In the genomic region with DNA sequence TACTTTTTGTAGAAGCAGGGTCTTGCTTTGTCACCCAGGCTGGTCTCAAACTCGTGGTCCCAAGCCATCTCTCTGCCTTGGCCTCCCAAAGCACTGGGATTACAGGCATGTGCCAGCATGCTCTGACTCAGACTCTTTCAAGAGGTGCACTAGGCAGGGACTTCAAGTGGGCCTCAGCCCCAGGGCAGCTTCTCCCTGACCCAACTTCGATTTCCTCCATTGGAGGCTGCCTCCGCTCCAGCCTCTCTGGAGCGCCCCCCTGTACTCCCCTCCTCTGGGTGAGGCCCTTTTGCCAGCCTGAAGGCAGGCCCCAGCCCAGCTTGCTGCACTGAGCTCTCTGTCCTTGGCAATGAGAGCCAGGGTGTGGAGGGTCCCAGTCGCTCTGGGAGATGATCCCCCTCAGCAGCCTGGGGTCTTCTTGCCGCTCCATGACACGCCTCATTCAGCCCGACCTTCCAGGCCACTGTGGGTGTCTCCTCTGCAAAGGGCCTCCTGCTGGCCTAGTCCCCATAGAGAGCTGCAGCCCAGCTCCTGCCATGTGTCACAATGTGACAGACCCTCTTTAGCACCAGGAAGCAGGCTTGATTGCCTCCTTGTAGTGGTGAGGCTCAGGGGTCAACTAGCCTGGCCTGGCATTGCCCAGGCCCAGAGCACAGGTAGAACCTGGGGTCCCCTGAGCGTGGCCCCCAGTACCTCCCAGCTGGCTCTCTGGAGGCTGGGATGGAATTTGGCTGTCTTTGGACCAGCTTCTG, we compare ENCODE assay signal across 12 cellular contexts. TPM values are rescaled to one million over a fixed set of nuclear protein-coding genes. Genes with fewer than 3 reads are reported as not detected.
DNase-seq lines count a peak whose midpoint lies in the region; ATAC-seq, FAIRE-seq and TF ChIP-seq lines count a peak whose summit lies in the region.
"Had no signal": no experiment of that assay in that cellular context is flagged by ENCODE, and none has a peak within 500 bp of the region (broad histone marks: within the 10 kb centered on the region; RNA-seq: fewer than 3 reads in every experiment).

No MANE protein-coding gene starts in this region.

- 0 out of 2 replicates have a peak, but pooled peaks cover 2% of the 10 kb centered on the region for H3K36me3 ChIP-seq in IMR-90 (ENCODE audit: control insufficient read depth, insufficient read depth, low read length)
- no peaks in the 10 kb centered on the region for H3K36me3 ChIP-seq in H1 (ENCODE audit: control insufficient read depth in 2 of 4, insufficient read depth in 4 of 4, low read length in 3 of 4)
- H3K36me3 ChIP-seq: colonic mucosa had no signal

- intact Hi-C loops in IMR-90 (cut with micrococcal nuclease) = no loop called here

- H2BK20ac ChIP-seq in IMR-90 (ENCODE audit: low read depth, low read length) (no peak overlapping the region), H1 (ENCODE audit: low read length) (peak overlapping the region; percentile 75)

- 78% methylated on average over 3 of the region's 9 CpGs; no CpG with 5 or more reads in 1 of the 2 experiments for WGBS in IMR-90 (ENCODE audit: extremely low coverage in 2 of 2, insufficient read length in 1 of 2), 2 experiments
- 75% methylated on average over 9 of the region's 9 CpGs; no CpG with 5 or more reads in 1 of the 2 experiments for WGBS in H1 (ENCODE audit: extremely low coverage in 1 of 2, insufficient coverage in 1 of 2, insufficient read length in 1 of 2, insufficient replicate concordance in 2 of 2, low coverage in 1 of 2, low lambda C conversion rate in 2 of 2, missing lambda C conversion rate in 1 of 2), 2 experiments

- H3K4me1 ChIP-seq in IMR-90 (ENCODE audit: control insufficient read depth, insufficient read depth, low read length) (peaks cover 16% of the 10 kb centered on the region), H1 (replicated peaks in 1 of 4; ENCODE audit: control insufficient read depth in 3 of 4, insufficient read depth in 4 of 4, low read length in 3 of 4) (peaks cover 22 to 51% (median 42%) of the 10 kb centered on the region in 4 experiments)

- dilution Hi-C loops in IMR-90 (cut with HindIII; ENCODE audit: low sequenced_read_pairs, unreplicated experiment) = no loop called here

- no peak overlapping the region for H3K18ac ChIP-seq in IMR-90 (ENCODE audit: low read depth, low read length)
- H3K18ac ChIP-seq in H1 (ENCODE audit: extremely low read depth, low read length) = peak overlapping the region; percentile 93

- ATAC-seq in IMR-90 (ENCODE audit: low read depth) (0 out of 2 replicates have a peak, but pooled peaks have one; percentile 30), GM21390 (IDR thresholded peaks at IDR 0.05; ENCODE audit: unreplicated experiment) (no peak), HG03039 (IDR thresholded peaks at IDR 0.05; ENCODE audit: unreplicated experiment) (no peak), HG03139 (IDR thresholded peaks at IDR 0.05; ENCODE audit: unreplicated experiment) (no peak)

- H3K4me3 Mint-ChIP-seq in osteocyte (ENCODE audit: unreplicated experiment) = no peak overlapping the region
- H3K4me3 Mint-ChIP-seq: activated naive CD8-positive, alpha-beta T cell; B cell had no signal

- H3K9me1 ChIP-seq in IMR-90 (ENCODE audit: insufficient read depth, low read length) = peaks cover 29% of the 10 kb centered on the region

- in situ Hi-C loops in IMR-90 (cut with MboI; ENCODE audit: low sequenced_read_pairs) = no loop called here

- H4K8ac ChIP-seq in IMR-90 (ENCODE audit: low read depth in 2 of 2, low read length in 2 of 2) (no peak overlapping the region), H1 (ENCODE audit: extremely low read depth, insufficient read depth, low read length) (peak overlapping the region; percentile 46)

- H3K27ac ChIP-seq in IMR-90 (ENCODE audit: insufficient read depth, low read length) (no peak overlapping the region), H1 (ENCODE audit: low read depth, low read length) (peak overlapping the region; percentile 65)
- H3K27ac ChIP-seq: colonic mucosa had no signal

- H3K36me3 Mint-ChIP-seq in osteocyte (ENCODE audit: unreplicated experiment) = no peaks in the 10 kb centered on the region
- H3K36me3 Mint-ChIP-seq: activated naive CD8-positive, alpha-beta T cell had no signal

- H3K14ac ChIP-seq in IMR-90 (replicated peaks; ENCODE audit: low read depth, low read length) (no peak overlapping the region), H1 (ENCODE audit: insufficient read length) (no peak overlapping the region)

- no peak for TF ChIP-seq POLR2A in IMR-90 (IDR thresholded peaks at IDR 0.05; ENCODE audit: low read depth, low read length)
- no peak for TF ChIP-seq POLR2A in H1 (IDR thresholded peaks at IDR 0.05; ENCODE audit: control extremely low read depth in 1 of 2, low read depth in 2 of 2, low read length in 2 of 2)

- no peaks in the 10 kb centered on the region for H3K9me3 ChIP-seq in IMR-90 (ENCODE audit: control insufficient read depth, insufficient read depth, low read length)
- no peaks in the 10 kb centered on the region for H3K9me3 ChIP-seq in H1 (ENCODE audit: insufficient read depth in 2 of 2, low read depth in 1 of 2, low read length in 1 of 2)
- H3K9me3 ChIP-seq: colonic mucosa had no signal

- DNase-seq in Daoy (ENCODE audit: low read depth) (peak; percentile 26), IMR-90 (no peak), H1 (ENCODE audit: low read depth in 1 of 2, low spot score in 2 of 2) (no peak), osteocyte (ENCODE audit: extremely low spot score, unreplicated experiment) (no peak), NCI-H1105 (lab: John Stamatoyannopoulos, UW) (no peak)
- DNase-seq: colonic mucosa had no signal

- H2BK15ac ChIP-seq in IMR-90 (ENCODE audit: low read depth, low read length) = no peak overlapping the region
- H2BK15ac ChIP-seq in H1 (ENCODE audit: low read length) = peak overlapping the region; percentile 95; the same call in 1 of the 2 replicates

- TF ChIP-seq CTCF in IMR-90 (conservative IDR thresholded peaks at IDR 0.05; ENCODE audit: low read depth, low read length) (no peak), H1 (IDR thresholded peaks at IDR 0.05; ENCODE audit: control extremely low read depth in 1 of 3, insufficient read depth in 1 of 3, low read depth in 1 of 3, low read length in 3 of 3) (no peak), osteocyte (IDR thresholded peaks at IDR 0.05) (no peak)

- BruUV-seq in IMR-90 (replicated peaks; lab: Mats Ljungman, UMichigan) = no TSS peak

- H4K91ac ChIP-seq in IMR-90 (ENCODE audit: insufficient read depth, low read depth, low read length) = no peak overlapping the region
- H4K91ac ChIP-seq in H1 (replicated peaks; ENCODE audit: insufficient read length, low read length) = peak overlapping the region; percentile 61

- peaks cover 39% of the 10 kb centered on the region for H3K4me1 Mint-ChIP-seq in osteocyte (ENCODE audit: unreplicated experiment)

- TF ChIP-seq EP300 in H1 (IDR thresholded peaks at IDR 0.05; ENCODE audit: borderline replicate concordance in 1 of 2, low read depth in 2 of 2, low read length in 2 of 2) = no peak

- H4K5ac ChIP-seq in IMR-90 (ENCODE audit: low read depth, low read length) (no peak overlapping the region), H1 (ENCODE audit: insufficient read length, low read depth, low read length) (peak overlapping the region; percentile 70)

- H4K20me1 ChIP-seq in IMR-90 (ENCODE audit: insufficient read depth, low read length) = peaks cover 59% of the 10 kb centered on the region
- H4K20me1 ChIP-seq in H1 (replicated peaks in 1 of 2; ENCODE audit: control insufficient read depth in 1 of 2, insufficient read depth in 2 of 2, low read length in 2 of 2) = peaks cover 0 to 12% of the 10 kb centered on the region in 2 experiments

- H2BK12ac ChIP-seq in H1 (ENCODE audit: low read depth, low read length) = peak overlapping the region; percentile 97; the same call in 1 of the 2 replicates

- H3K4me3 ChIP-seq in IMR-90 (ENCODE audit: insufficient read depth, low read depth, low read length) = no peak overlapping the region
- H3K4me3 ChIP-seq in H1 (ENCODE audit: extremely low read depth in 1 of 4, insufficient read depth in 2 of 4, low read depth in 3 of 4, low read length in 4 of 4) = peak overlapping the region in 1 of 4 experiments; percentile 37; a peak in 2 of 8 replicates
- H3K4me3 ChIP-seq: colonic mucosa had no signal

- H3K56ac ChIP-seq in IMR-90 (ENCODE audit: extremely low read depth, insufficient read depth, low read length) (no peak overlapping the region), H1 (replicated peaks; ENCODE audit: insufficient read length, low read depth, low read length) (no peak overlapping the region)

- H2BK5ac ChIP-seq in IMR-90 (ENCODE audit: low read depth, low read length, poor library complexity, severe bottlenecking) = no peak overlapping the region
- peak overlapping the region; percentile 95 for H2BK5ac ChIP-seq in H1 (ENCODE audit: low read depth, low read length)

- H3K9ac ChIP-seq in IMR-90 (ENCODE audit: low read depth, low read length) (no peak overlapping the region), H1 (replicated peaks in 1 of 4; ENCODE audit: extremely low read depth in 1 of 4, low read depth in 3 of 4, low read length in 3 of 4) (peak overlapping the region in 3 of 4 experiments; percentile 16 to 38 (median 38); a peak in 4 of 7 replicates)

- H3K27me3 Mint-ChIP-seq in osteocyte (ENCODE audit: unreplicated experiment) = no peaks in the 10 kb centered on the region
- H3K27me3 Mint-ChIP-seq: activated naive CD8-positive, alpha-beta T cell; B cell had no signal

- peaks cover 20 to 86% of the 10 kb centered on the region in 2 experiments for H3K79me1 ChIP-seq in IMR-90 (ENCODE audit: low read depth in 1 of 2, low read length in 2 of 2)
- peaks cover 27% of the 10 kb centered on the region for H3K79me1 ChIP-seq in H1 (ENCODE audit: low read depth, low read length)

- no peak overlapping the region for H3K4me2 ChIP-seq in IMR-90 (ENCODE audit: low read depth, low read length)
- peak overlapping the region; percentile 56 to 61 for H3K4me2 ChIP-seq in H1 (ENCODE audit: insufficient read depth in 1 of 2, low read depth in 2 of 2, low read length in 2 of 2)

- peak overlapping the region; percentile 24 for H3K27ac Mint-ChIP-seq in osteocyte (ENCODE audit: unreplicated experiment)
- H3K27ac Mint-ChIP-seq: activated naive CD8-positive, alpha-beta T cell; B cell had no signal

- H2AK5ac ChIP-seq in IMR-90 (ENCODE audit: low read depth, low read length) (no peak overlapping the region), H1 (ENCODE audit: low read depth, low read length) (peak overlapping the region; percentile 97)

- FAIRE-seq in H1 (lab: Jason Lieb, UNC) = no peak
- FAIRE-seq: G401.6 had no signal

- no peak overlapping the region for H2AFZ ChIP-seq in IMR-90 (replicated peaks; ENCODE audit: low read length, poor library complexity)
- H2AFZ ChIP-seq in H1 (ENCODE audit: low read length) = no peak overlapping the region

- H3K23me2 ChIP-seq in H1 (ENCODE audit: low read depth, low read length) = no peaks in the 10 kb centered on the region

- peaks cover 0 to 77% of the 10 kb centered on the region in 2 experiments; a peak in 2 of 4 replicates for H3K79me2 ChIP-seq in H1 (ENCODE audit: control insufficient read depth in 1 of 2, insufficient read depth in 2 of 2, low read length in 2 of 2)

- H2BK120ac ChIP-seq in IMR-90 (ENCODE audit: low read depth, low read length) = no peak overlapping the region
- peak overlapping the region; percentile 36 for H2BK120ac ChIP-seq in H1 (replicated peaks; ENCODE audit: low read depth, low read length)

- no peak for TF ChIP-seq RAD21 in IMR-90 (IDR thresholded peaks at IDR 0.05; ENCODE audit: low read length)
- no peak for TF ChIP-seq RAD21 in H1 (IDR thresholded peaks at IDR 0.05 in 1 of 2, conservative IDR thresholded peaks at IDR 0.05 in 1 of 2; ENCODE audit: low read depth in 2 of 2, low read length in 2 of 2)

- CTCF ChIA-PET in IMR-90 (lab: Yijun Ruan, JAX) (no interaction called here), H1 (lab: Charles Lee; ENCODE audit: partially characterized antibody) (interaction anchor here (0.6 to 11.7 kb wide), 18 partner anchors 9 to 177 kb away, joined by 3 to 103 read pairs (median 3); a partner anchor contains a TSS)

- H3K27me3 ChIP-seq in IMR-90 (ENCODE audit: control insufficient read depth, insufficient read depth, low read length) (no peaks in the 10 kb centered on the region), H1 (replicated peaks in 1 of 4; ENCODE audit: control insufficient read depth in 3 of 4, extremely low read depth in 1 of 4, insufficient read depth in 3 of 4, low read length in 3 of 4) (no peaks in the 10 kb centered on the region)
- H3K27me3 ChIP-seq: colonic mucosa had no signal

- no peak overlapping the region for H3K23ac ChIP-seq in IMR-90 (ENCODE audit: low read depth, low read length)
- no peak overlapping the region for H3K23ac ChIP-seq in H1 (ENCODE audit: insufficient read length)

- POLR2A ChIA-PET in IMR-90 (lab: Charles Lee; ENCODE audit: unreplicated experiment) = no interaction called here
- POLR2A ChIA-PET in H1 (lab: Charles Lee; ENCODE audit: partially characterized antibody) = interaction anchor here (0.6 to 6.8 kb wide), 12 partner anchors 9 to 153 kb away, joined by 3 to 72 read pairs (median 7); a partner anchor contains a TSS

- H3K4ac ChIP-seq in IMR-90 (ENCODE audit: low read depth, low read length) = no peak overlapping the region
- peak overlapping the region; percentile 61 for H3K4ac ChIP-seq in H1 (replicated peaks; ENCODE audit: insufficient read length, low read depth, low read length)

- no peak overlapping the region for H2AK9ac ChIP-seq in IMR-90 (replicated peaks; ENCODE audit: low read depth, low read length, poor library complexity)

- no peaks in the 10 kb centered on the region for H3K9me3 Mint-ChIP-seq in osteocyte (ENCODE audit: unreplicated experiment)

RNA-seq across cellular contexts. Expression of a gene that starts 16.4 kb away (rescaled TPM):
- 20.5 and 24.1 TPM in 2 replicates for total RNA-seq in Daoy (2014; rRNA removed; shearing (Covaris generic))
- total RNA-seq in IMR-90 (2012; rRNA removed) = 17.2 and 20.3 TPM in 2 replicates
- polyA plus RNA-seq in IMR-90 (2012; rRNA removed) = 67.1 and 72.1 TPM in 2 replicates
- 48.1 and 93.2 TPM in 2 replicates for polyA plus RNA-seq in IMR-90 (2012; cell fraction: cytosol; rRNA removed)
- polyA plus RNA-seq in IMR-90 (2012; cell fraction: nucleus; rRNA removed; ENCODE audit: low replicate concordance) = 66.7 and 125 TPM in 2 replicates
- total RNA-seq in H1 (2021; fragmentation: NEBNext Ultra II Directional; extraction: Animal tissue kit (Norgen Biotek cat#: 25700)) = 134 and 136 TPM in 2 replicates
- polyA plus RNA-seq in H1 (2011; rRNA removed) = 164 and 270 TPM in 2 replicates
- polyA plus RNA-seq in H1 (2011; cell fraction: cytosol; rRNA removed) = 106 TPM
- polyA plus RNA-seq in H1 (2011; cell fraction: nucleus; rRNA removed) = 178 TPM
- 75.6 to 138 TPM (median 129 TPM) in 4 replicates for polyA plus RNA-seq in H1 (2012, experiment 1 of 2)
- 122 TPM for polyA plus RNA-seq in H1 (2012, experiment 2 of 2)
- polyA plus RNA-seq in H1 (2013, experiment 1 of 2) = 125 TPM
- 126 TPM for polyA plus RNA-seq in H1 (2013, experiment 2 of 2)
- 71.3 and 96.2 TPM in 2 replicates for polyA minus RNA-seq in H1 (2011; rRNA and poly(A)+ RNA removed)
- polyA minus RNA-seq in H1 (2011; cell fraction: cytosol; rRNA and poly(A)+ RNA removed) = 60.0 TPM
- 48.8 TPM for polyA minus RNA-seq in H1 (2011; cell fraction: nucleus; rRNA and poly(A)+ RNA removed)
- 66.7 and 70.8 TPM in 2 replicates for total RNA-seq in osteocyte

RNA-seq across cellular contexts. Expression of a gene that starts 39.6 kb away (rescaled TPM):
- not detected in 2 replicates for total RNA-seq in Daoy (2014; rRNA removed; shearing (Covaris generic))
- total RNA-seq in IMR-90 (2012; rRNA removed) (0.18 and 0.28 TPM in 2 replicates), osteocyte (0.27 TPM in 1 of 2 replicates, not detected in the other)
- polyA plus RNA-seq in IMR-90 (2012; rRNA removed) (0.16 and 0.19 TPM in 2 replicates), H1 (2011; rRNA removed) (0.53 and 0.77 TPM in 2 replicates)
- polyA plus RNA-seq in IMR-90 (2012; cell fraction: cytosol; rRNA removed) = 0.51 and 0.58 TPM in 2 replicates
- 0.61 and 0.69 TPM in 2 replicates for polyA plus RNA-seq in IMR-90 (2012; cell fraction: nucleus; rRNA removed; ENCODE audit: low replicate concordance)
- total RNA-seq in H1 (2021; fragmentation: NEBNext Ultra II Directional; extraction: Animal tissue kit (Norgen Biotek cat#: 25700)) = 0.27 TPM in 1 of 2 replicates, not detected in the other
- 0.50 TPM for polyA plus RNA-seq in H1 (2011; cell fraction: cytosol; rRNA removed)
- polyA plus RNA-seq in H1 (2011; cell fraction: nucleus; rRNA removed) = 0.68 TPM
- 0.32 to 0.66 TPM (median 0.39 TPM) in 3 of 4 replicates, not detected in the other for polyA plus RNA-seq in H1 (2012, experiment 1 of 2)
- 0.39 TPM for polyA plus RNA-seq in H1 (2012, experiment 2 of 2)
- polyA plus RNA-seq in H1 (2013, experiment 1 of 2) = 0.20 TPM
- polyA plus RNA-seq in H1 (2013, experiment 2 of 2) = 0.31 TPM
- polyA minus RNA-seq in H1 (2011; rRNA and poly(A)+ RNA removed) = 0.20 and 0.28 TPM in 2 replicates
- polyA minus RNA-seq in H1 (2011; cell fraction: cytosol; rRNA and poly(A)+ RNA removed) = not detected
- 1.1 TPM for polyA minus RNA-seq in H1 (2011; cell fraction: nucleus; rRNA and poly(A)+ RNA removed)

RNA-seq across cellular contexts. Expression of a gene that starts 40.6 kb away (rescaled TPM):
- 69.8 and 92.6 TPM in 2 replicates for total RNA-seq in Daoy (2014; rRNA removed; shearing (Covaris generic))
- total RNA-seq in IMR-90 (2012; rRNA removed) (53.6 and 61.5 TPM in 2 replicates), osteocyte (68.4 and 79.5 TPM in 2 replicates)
- polyA plus RNA-seq in IMR-90 (2012; rRNA removed) (78.0 and 110 TPM in 2 replicates), H1 (2011; rRNA removed) (112 and 151 TPM in 2 replicates)
- 74.0 and 129 TPM in 2 replicates for polyA plus RNA-seq in IMR-90 (2012; cell fraction: cytosol; rRNA removed)
- polyA plus RNA-seq in IMR-90 (2012; cell fraction: nucleus; rRNA removed; ENCODE audit: low replicate concordance) = 108 and 239 TPM in 2 replicates
- 47.5 and 48.3 TPM in 2 replicates for total RNA-seq in H1 (2021; fragmentation: NEBNext Ultra II Directional; extraction: Animal tissue kit (Norgen Biotek cat#: 25700))
- 91.7 TPM for polyA plus RNA-seq in H1 (2011; cell fraction: cytosol; rRNA removed)
- 125 TPM for polyA plus RNA-seq in H1 (2011; cell fraction: nucleus; rRNA removed)
- 24.9 to 55.5 TPM (median 50.4 TPM) in 4 replicates for polyA plus RNA-seq in H1 (2012, experiment 1 of 2)
- polyA plus RNA-seq in H1 (2012, experiment 2 of 2) = 58.3 TPM
- polyA plus RNA-seq in H1 (2013, experiment 1 of 2) = 47.5 TPM
- 47.1 TPM for polyA plus RNA-seq in H1 (2013, experiment 2 of 2)
- polyA minus RNA-seq in H1 (2011; rRNA and poly(A)+ RNA removed) = 31.4 and 45.4 TPM in 2 replicates
- polyA minus RNA-seq in H1 (2011; cell fraction: cytosol; rRNA and poly(A)+ RNA removed) = 41.3 TPM
- polyA minus RNA-seq in H1 (2011; cell fraction: nucleus; rRNA and poly(A)+ RNA removed) = 49.0 TPM

RNA-seq across cellular contexts. Expression of a gene that starts 40.8 kb away (rescaled TPM):
- total RNA-seq in Daoy (2014; rRNA removed; shearing (Covaris generic)) = 67.1 and 80.6 TPM in 2 replicates
- total RNA-seq in IMR-90 (2012; rRNA removed) = 13.4 and 13.9 TPM in 2 replicates
- 9.3 and 10.8 TPM in 2 replicates for polyA plus RNA-seq in IMR-90 (2012; rRNA removed)
- polyA plus RNA-seq in IMR-90 (2012; cell fraction: cytosol; rRNA removed) = 13.5 and 20.9 TPM in 2 replicates
- polyA plus RNA-seq in IMR-90 (2012; cell fraction: nucleus; rRNA removed; ENCODE audit: low replicate concordance) = 5.5 and 16.3 TPM in 2 replicates
- 22.5 and 24.0 TPM in 2 replicates for total RNA-seq in H1 (2021; fragmentation: NEBNext Ultra II Directional; extraction: Animal tissue kit (Norgen Biotek cat#: 25700))
- polyA plus RNA-seq in H1 (2011; rRNA removed) = 15.9 and 24.2 TPM in 2 replicates
- 19.9 TPM for polyA plus RNA-seq in H1 (2011; cell fraction: cytosol; rRNA removed)
- polyA plus RNA-seq in H1 (2011; cell fraction: nucleus; rRNA removed) = 14.8 TPM
- 19.3 to 25.7 TPM (median 21.5 TPM) in 4 replicates for polyA plus RNA-seq in H1 (2012, experiment 1 of 2)
- polyA plus RNA-seq in H1 (2012, experiment 2 of 2) = 30.8 TPM
- polyA plus RNA-seq in H1 (2013, experiment 1 of 2) = 24.8 TPM
- 22.2 TPM for polyA plus RNA-seq in H1 (2013, experiment 2 of 2)
- 5.7 and 8.0 TPM in 2 replicates for polyA minus RNA-seq in H1 (2011; rRNA and poly(A)+ RNA removed)
- 12.0 TPM for polyA minus RNA-seq in H1 (2011; cell fraction: cytosol; rRNA and poly(A)+ RNA removed)
- polyA minus RNA-seq in H1 (2011; cell fraction: nucleus; rRNA and poly(A)+ RNA removed) = 16.6 TPM
- total RNA-seq in osteocyte = 25.7 and 25.8 TPM in 2 replicates

RNA-seq across cellular contexts. Expression of a gene that starts 51.8 kb away (rescaled TPM):
- total RNA-seq in Daoy (2014; rRNA removed; shearing (Covaris generic)) = 52.6 and 55.8 TPM in 2 replicates
- total RNA-seq in IMR-90 (2012; rRNA removed) (32.8 and 37.6 TPM in 2 replicates), osteocyte (33.6 and 35.5 TPM in 2 replicates)
- polyA plus RNA-seq in IMR-90 (2012; rRNA removed) (41.4 and 46.3 TPM in 2 replicates), H1 (2011; rRNA removed) (31.9 and 41.7 TPM in 2 replicates)
- 69.8 and 76.0 TPM in 2 replicates for polyA plus RNA-seq in IMR-90 (2012; cell fraction: cytosol; rRNA removed)
- 17.4 and 25.2 TPM in 2 replicates for polyA plus RNA-seq in IMR-90 (2012; cell fraction: nucleus; rRNA removed; ENCODE audit: low replicate concordance)
- total RNA-seq in H1 (2021; fragmentation: NEBNext Ultra II Directional; extraction: Animal tissue kit (Norgen Biotek cat#: 25700)) = 26.2 and 26.9 TPM in 2 replicates
- polyA plus RNA-seq in H1 (2011; cell fraction: cytosol; rRNA removed) = 44.8 TPM
- polyA plus RNA-seq in H1 (2011; cell fraction: nucleus; rRNA removed) = 29.2 TPM
- polyA plus RNA-seq in H1 (2012, experiment 1 of 2) = 19.0 to 35.1 TPM (median 31.2 TPM) in 4 replicates
- polyA plus RNA-seq in H1 (2012, experiment 2 of 2) = 31.9 TPM
- 25.1 TPM for polyA plus RNA-seq in H1 (2013, experiment 1 of 2)
- polyA plus RNA-seq in H1 (2013, experiment 2 of 2) = 31.6 TPM
- 13.8 and 22.8 TPM in 2 replicates for polyA minus RNA-seq in H1 (2011; rRNA and poly(A)+ RNA removed)
- polyA minus RNA-seq in H1 (2011; cell fraction: cytosol; rRNA and poly(A)+ RNA removed) = 16.4 TPM
- polyA minus RNA-seq in H1 (2011; cell fraction: nucleus; rRNA and poly(A)+ RNA removed) = 8.5 TPM
